In the genomic region with DNA sequence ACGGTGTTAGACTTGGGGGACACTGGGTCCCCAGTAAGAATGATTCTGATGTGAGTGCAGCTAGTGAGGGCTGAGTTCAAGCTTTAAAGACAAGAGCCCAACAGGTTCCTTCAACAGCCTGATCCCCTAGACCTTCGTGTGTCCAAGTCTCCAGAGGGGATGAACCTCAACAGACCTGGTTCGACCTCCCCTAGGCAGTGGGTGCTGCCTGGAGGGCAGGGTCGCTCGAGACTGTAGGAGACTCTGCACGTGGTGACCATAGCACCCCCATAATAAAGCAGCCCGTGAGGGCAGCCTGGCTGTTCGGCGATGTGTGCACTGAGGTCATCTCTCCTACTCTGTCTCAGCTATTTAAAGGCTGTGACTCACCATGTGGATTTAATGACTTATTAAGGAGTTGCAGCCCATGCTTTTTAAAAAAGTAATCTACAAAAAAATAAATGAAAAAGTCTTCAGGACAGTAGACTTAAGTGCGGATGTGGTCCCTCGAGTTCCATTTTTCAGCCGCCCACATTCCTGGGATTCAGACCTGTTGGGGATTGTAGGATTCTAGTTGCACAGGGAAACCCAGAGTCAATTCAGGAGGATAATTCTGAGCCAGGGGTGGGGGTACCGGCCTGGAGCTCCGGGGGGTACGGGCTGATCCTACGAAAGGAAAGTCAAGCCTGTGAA, we compare ENCODE assay signal across 11 cellular contexts. TPM values are rescaled to one million over a fixed set of nuclear protein-coding genes. Genes with fewer than 3 reads are reported as not detected.
DNase-seq lines count a peak whose midpoint lies in the region; ATAC-seq and TF ChIP-seq lines count a peak whose summit lies in the region.
"Had no signal": no experiment of that assay in that cellular context is flagged by ENCODE, and none has a peak within 500 bp of the region (broad histone marks: within the 10 kb centered on the region; RNA-seq: fewer than 3 reads in every experiment).

No MANE protein-coding gene starts in this region.

- H3K27ac ChIP-seq in RWPE2 (ENCODE audit: poor library complexity, severe bottlenecking) (no peak overlapping the region), smooth muscle cell (ENCODE audit: low read depth) (peak overlapping the region; percentile 35)

- H3K27me3 ChIP-seq in RWPE2 (ENCODE audit: insufficient read depth, poor library complexity, severe bottlenecking) (no peaks in the 10 kb centered on the region), smooth muscle cell (ENCODE audit: low read depth) (no peaks in the 10 kb centered on the region)

- TF ChIP-seq CTCF in RWPE2 (IDR thresholded peaks at IDR 0.05; ENCODE audit: poor library complexity, severe bottlenecking): no peak
- no peak for TF ChIP-seq CTCF in fibroblast of the aortic adventitia (IDR thresholded peaks at IDR 0.05; ENCODE audit: insufficient read depth, low read length)
- no peak for TF ChIP-seq CTCF in smooth muscle cell (IDR thresholded peaks at IDR 0.05; ENCODE audit: borderline replicate concordance, insufficient read depth, poor library complexity, severe bottlenecking)

- no peak overlapping the region for H3K4me3 ChIP-seq in RWPE2 (ENCODE audit: severe bottlenecking)
- H3K4me3 ChIP-seq in fibroblast of the aortic adventitia (ENCODE audit: low read depth, low read length): no peak overlapping the region
- no peak overlapping the region for H3K4me3 ChIP-seq in smooth muscle cell

- WGBS in smooth muscle cell (ENCODE audit: low lambda C conversion rate): 50% methylated on average over 16 of the region's 16 CpGs

- no peaks in the 10 kb centered on the region for H3F3A ChIP-seq in smooth muscle cell (ENCODE audit: low read depth)

- peak overlapping the region; percentile 63 for H3K4me2 ChIP-seq in smooth muscle cell

- H3K4me1 ChIP-seq in RWPE2 (ENCODE audit: insufficient read depth, poor library complexity, severe bottlenecking): peaks cover 5% of the 10 kb centered on the region
- H3K4me1 ChIP-seq in smooth muscle cell (ENCODE audit: low read depth): peaks cover 3% of the 10 kb centered on the region

- no peak overlapping the region for H2AFZ ChIP-seq in smooth muscle cell (ENCODE audit: low read depth)

- H4K20me1 ChIP-seq in smooth muscle cell (ENCODE audit: low read depth): no peaks in the 10 kb centered on the region

- H3K9me3 ChIP-seq in RWPE2 (ENCODE audit: severe bottlenecking) (no peaks in the 10 kb centered on the region), smooth muscle cell (replicated peaks; ENCODE audit: low read depth) (no peaks in the 10 kb centered on the region)

- H3K36me3 ChIP-seq in RWPE2 (ENCODE audit: low read depth): no peaks in the 10 kb centered on the region
- no peaks in the 10 kb centered on the region for H3K36me3 ChIP-seq in smooth muscle cell (ENCODE audit: low read depth)

- peak overlapping the region; percentile 14 for H3K9ac ChIP-seq in smooth muscle cell (ENCODE audit: low read depth)

- peak; percentile 60 for DNase-seq in DMS53 (lab: John Stamatoyannopoulos, UW)
- no peak for DNase-seq in DMS53 treated with DMSO at 0.1 percent for 48 hours (lab: John Stamatoyannopoulos, UW; ENCODE audit: unreplicated experiment)
- no peak for DNase-seq in RWPE2 (ENCODE audit: low spot score)
- DNase-seq in fibroblast of the aortic adventitia (ENCODE audit: low read depth): peak; percentile 76
- DNase-seq in smooth muscle cell (lab: John Stamatoyannopoulos, UW; ENCODE audit: unreplicated experiment): no peak
- DNase-seq in inferior parietal cortex (ENCODE audit: extremely low spot score): no peak
- no peak for DNase-seq in occipital lobe (lab: John Stamatoyannopoulos, UW)
- DNase-seq: 8988T; activated CD4-positive, alpha-beta T cell treated with anti-CD3 and anti-CD28 coated beads, Interleukin-2, amount 50 U/mL, for 1 hour; naive B cell had no signal

- no peaks in the 10 kb centered on the region for H3K79me2 ChIP-seq in smooth muscle cell (ENCODE audit: low read depth)

- peak; percentile 58 for ATAC-seq in RWPE2 (ENCODE audit: low read depth)
- no peak for ATAC-seq in GM18867 (IDR thresholded peaks at IDR 0.05; ENCODE audit: unreplicated experiment)

RNA-seq across cellular contexts. Expression of a gene that starts 23.4 kb away (rescaled TPM):
- 77.4 and 105 TPM in 2 replicates for total RNA-seq in fibroblast of the aortic adventitia (ENCODE audit: low replicate concordance)
- total RNA-seq in smooth muscle cell: 48.3 and 55.6 TPM in 2 replicates
- polyA plus RNA-seq in smooth muscle cell: 98.1 and 101 TPM in 2 replicates
- total RNA-seq in occipital lobe: 22.3 TPM

Comparison
In these comparisons a context has a peak if more than half of its experiments do, and no peak if none do; other contexts are left out.
1. DNase-seq: peak in DMS53 (single experiment) and fibroblast of the aortic adventitia (single experiment); none in DMS53 treated with DMSO at 0.1 percent for 48 hours (single experiment), RWPE2 (single experiment), smooth muscle cell (single experiment), inferior parietal cortex (single experiment) and occipital lobe (single experiment).